ENCODE assay signal across 25 cellular contexts in genomic region chr6:128847481-128848168, GRCh38. TPM values are rescaled to one million over a fixed set of nuclear protein-coding genes. Genes with fewer than 3 reads are reported as not detected.
DNase-seq lines count a peak whose midpoint lies in the region; ATAC-seq, FAIRE-seq and TF ChIP-seq lines count a peak whose summit lies in the region.
"Had no signal": no experiment of that assay in that cellular context is flagged by ENCODE, and none has a peak within 500 bp of the region (broad histone marks: within the 10 kb centered on the region; RNA-seq: fewer than 3 reads in every experiment).

No MANE protein-coding gene starts in this region.

- H3K36me3 ChIP-seq in heart left ventricle (no peaks in the 10 kb centered on the region), HUES48 (ENCODE audit: control insufficient read depth, insufficient read depth, low read length) (no peaks in the 10 kb centered on the region), astrocyte (ENCODE audit: insufficient read depth, low read length) (no peaks in the 10 kb centered on the region), neural progenitor cell (no peaks in the 10 kb centered on the region), breast epithelium (no peaks in the 10 kb centered on the region), BE2C (no peaks in the 10 kb centered on the region; the same call in 1 of the 2 replicates)
- H3K36me3 ChIP-seq: MG63 had no signal

- 44 to 67% (median 57%) methylated on average over 1 of the region's 1 CpG for whole genome bisulfite sequencing in heart left ventricle, 4 donors

- FAIRE-seq in astrocyte (lab: Jason Lieb, UNC) = peak; percentile 63
- FAIRE-seq: GM19239 had no signal

- H3K27me3 ChIP-seq in heart left ventricle (no peaks in the 10 kb centered on the region), HUES48 (ENCODE audit: control insufficient read depth, insufficient read depth, low read length) (no peaks in the 10 kb centered on the region), astrocyte (ENCODE audit: insufficient read depth, low read length) (no peaks in the 10 kb centered on the region), neural progenitor cell (no peaks in the 10 kb centered on the region), breast epithelium (no peaks in the 10 kb centered on the region), BE2C (no peaks in the 10 kb centered on the region)
- H3K27me3 ChIP-seq: MG63 had no signal

- H3K4me1 Mint-ChIP-seq in astrocyte (ENCODE audit: low read depth, unreplicated experiment) (no peaks in the 10 kb centered on the region), neural progenitor cell (peaks cover 36% of the 10 kb centered on the region), nephron progenitor cell (no peaks in the 10 kb centered on the region)

- H2AFZ ChIP-seq in astrocyte (ENCODE audit: low read depth, low read length) (no peak overlapping the region), neural progenitor cell (replicated peaks) (no peak overlapping the region)
- H2AFZ ChIP-seq: PC-9 had no signal

- H3K4me2 ChIP-seq in astrocyte (ENCODE audit: low read length) (no peak overlapping the region), neural progenitor cell (peak overlapping the region; percentile 65)
- H3K4me2 ChIP-seq: PC-9 had no signal

- H3K9me3 Mint-ChIP-seq in astrocyte (ENCODE audit: unreplicated experiment) (no peaks in the 10 kb centered on the region), neural progenitor cell (peaks cover 10% of the 10 kb centered on the region), nephron progenitor cell (no peaks in the 10 kb centered on the region)
- H3K9me3 Mint-ChIP-seq: HFFc6 had no signal

- H4K20me1 ChIP-seq in astrocyte (ENCODE audit: insufficient read depth, low read length) = no peaks in the 10 kb centered on the region
- no peaks in the 10 kb centered on the region for H4K20me1 ChIP-seq in neural progenitor cell (ENCODE audit: low read depth)

- H3K4me3 Mint-ChIP-seq in astrocyte (ENCODE audit: unreplicated experiment) (no peak overlapping the region), neural progenitor cell (peak overlapping the region; percentile 59), nephron progenitor cell (no peak overlapping the region)
- H3K4me3 Mint-ChIP-seq: HFFc6 had no signal

- no peaks in the 10 kb centered on the region for H3K36me3 Mint-ChIP-seq in astrocyte (ENCODE audit: low read depth, unreplicated experiment)
- H3K36me3 Mint-ChIP-seq in neural progenitor cell = no peaks in the 10 kb centered on the region
- H3K36me3 Mint-ChIP-seq in nephron progenitor cell (ENCODE audit: low read depth) = no peaks in the 10 kb centered on the region

- H3K4me1 ChIP-seq in heart left ventricle (peaks cover 0 to 13% (median 0%) of the 10 kb centered on the region in 12 donors), HUES48 (ENCODE audit: control insufficient read depth, insufficient read depth, low read length) (peaks cover 15% of the 10 kb centered on the region), astrocyte (ENCODE audit: insufficient read depth, low read length) (no peaks in the 10 kb centered on the region), neural progenitor cell (peaks cover 36% of the 10 kb centered on the region), breast epithelium (no peaks in the 10 kb centered on the region), BE2C (no peaks in the 10 kb centered on the region)

- no peak for ATAC-seq in heart left ventricle
- ATAC-seq in Right ventricle myocardium superior (ENCODE audit: poor library complexity) = no peak

- H3K27ac Mint-ChIP-seq in astrocyte (ENCODE audit: unreplicated experiment) (no peak overlapping the region), neural progenitor cell (peak overlapping the region; percentile 100), nephron progenitor cell (no peak overlapping the region)
- H3K27ac Mint-ChIP-seq: HFFc6 had no signal

- no peak for DNase-seq in heart left ventricle
- DNase-seq in Right ventricle myocardium superior = no peak
- DNase-seq in astrocyte (ENCODE audit: low read depth) = no peak
- DNase-seq in neural progenitor cell (ENCODE audit: low spot score) = peak; percentile 31
- no peak for DNase-seq in breast epithelium (ENCODE audit: low spot score in 2 of 2)
- no peak for DNase-seq in nephron progenitor cell
- DNase-seq in BE2C = no peak
- DNase-seq: ACHN, Calu3, DMS153, DND-41, H7, HFFc6, IMR-90, KG1, MG63, NCI-H1105 treated with DMSO at 0.1 percent for 48 hours, NCI-H146, NCI-H1930, NCI-H2107, PC-9, SHP77 had no signal

- H3K4me3 ChIP-seq in heart left ventricle (no peak overlapping the region), HUES48 (ENCODE audit: low read depth, low read length) (no peak overlapping the region), astrocyte (ENCODE audit: insufficient read depth, low read depth, low read length) (no peak overlapping the region), neural progenitor cell (peak overlapping the region; percentile 14), breast epithelium (no peak overlapping the region), BE2C (ENCODE audit: low read depth, low read length) (no peak overlapping the region)
- H3K4me3 ChIP-seq: MG63, PC-9 had no signal

- no peaks in the 10 kb centered on the region for H3K79me2 ChIP-seq in astrocyte (ENCODE audit: insufficient read depth, low read length)
- H3K79me2 ChIP-seq in neural progenitor cell (ENCODE audit: low read depth) = no peaks in the 10 kb centered on the region

- H3K9ac ChIP-seq in HUES48 (ENCODE audit: low read depth, low read length) (no peak overlapping the region), astrocyte (ENCODE audit: low read length) (no peak overlapping the region), neural progenitor cell (no peak overlapping the region)

- peak overlapping the region in 10 of 12 donors; percentile 11 to 89 (median 72) for H3K27ac ChIP-seq in heart left ventricle
- peak overlapping the region; percentile 7 for H3K27ac ChIP-seq in HUES48 (ENCODE audit: low read depth, low read length)
- no peak overlapping the region for H3K27ac ChIP-seq in astrocyte (ENCODE audit: low read depth, low read length)
- H3K27ac ChIP-seq in neural progenitor cell = peak overlapping the region; percentile 59
- H3K27ac ChIP-seq in breast epithelium = no peak overlapping the region
- H3K27ac ChIP-seq: 22Rv1, PC-9 had no signal

- no peak for TF ChIP-seq POLR2A in heart left ventricle (IDR thresholded peaks at IDR 0.05)
- TF ChIP-seq POLR2A in breast epithelium (IDR thresholded peaks at IDR 0.05) = no peak

- intact Hi-C loops in heart left ventricle (cut with DNase I) = no loop called here
- intact Hi-C loops in Right ventricle myocardium superior (cut with DNase I) = no loop called here
- intact Hi-C loops in breast epithelium (cut with DNase I; ENCODE audit: low total_unique reads) = no loop called here

- TF ChIP-seq CTCF in heart left ventricle (IDR thresholded peaks at IDR 0.05) (no peak), astrocyte (IDR thresholded peaks at IDR 0.05; ENCODE audit: insufficient read depth, low read depth, low read length) (no peak), neural progenitor cell (IDR thresholded peaks at IDR 0.05) (no peak), breast epithelium (IDR thresholded peaks at IDR 0.05) (no peak), nephron progenitor cell (IDR thresholded peaks at IDR 0.05) (no peak), BE2C (IDR thresholded peaks at IDR 0.05; ENCODE audit: low read depth, low read length) (no peak)

- no peaks in the 10 kb centered on the region for H3K9me3 ChIP-seq in heart left ventricle
- H3K9me3 ChIP-seq in HUES48 (ENCODE audit: control insufficient read depth, insufficient read depth, low read length) = no peaks in the 10 kb centered on the region
- no peaks in the 10 kb centered on the region for H3K9me3 ChIP-seq in astrocyte (ENCODE audit: insufficient read depth, low read depth, low read length)
- H3K9me3 ChIP-seq in neural progenitor cell (ENCODE audit: low read depth) = no peaks in the 10 kb centered on the region
- no peaks in the 10 kb centered on the region for H3K9me3 ChIP-seq in breast epithelium
- no peaks in the 10 kb centered on the region for H3K9me3 ChIP-seq in BE2C
- H3K9me3 ChIP-seq: MG63 had no signal

- peaks cover 27% of the 10 kb centered on the region for H3F3A ChIP-seq in neural progenitor cell (ENCODE audit: low read depth)

- H3K27me3 Mint-ChIP-seq in astrocyte (ENCODE audit: low read depth, unreplicated experiment) (peaks cover 3% of the 10 kb centered on the region), neural progenitor cell (ENCODE audit: insufficient read depth, low read depth) (peaks cover 6% of the 10 kb centered on the region), nephron progenitor cell (ENCODE audit: low read depth, poor library complexity) (peaks cover 6% of the 10 kb centered on the region)

RNA-seq across cellular contexts. Expression of gene LAMA2, which starts 35.3 kb away (rescaled TPM):
- total RNA-seq in heart left ventricle = 100 to 1,000 TPM; 156 to 299 (median 207) TPM
- polyA plus RNA-seq in heart left ventricle = 10 to 100 TPM; 34.8 to 85.0 TPM
- total RNA-seq in Right ventricle myocardium superior = 115 TPM
- 1.7 and 1.8 TPM in 2 replicates for total RNA-seq in astrocyte
- total RNA-seq in neural progenitor cell (ENCODE audit: low replicate concordance) = 0.68 and 1.5 TPM in 2 replicates
- 100 to 1,000 TPM; 116 to 293 (median 118) TPM for total RNA-seq in breast epithelium
- polyA plus RNA-seq in BE2C (2012; ENCODE audit: insufficient read depth, insufficient read length, low read depth) = 0.42 TPM

Comparison
In these comparisons a context has a peak if more than half of its experiments do, and no peak if none do; other contexts are left out.
1. H3K27ac ChIP-seq: peak in heart left ventricle (10 of 12), HUES48 (single experiment) and neural progenitor cell (single experiment); none in astrocyte (single experiment) and breast epithelium (0 of 2).
2. RNA of gene LAMA2, which starts 35.3 kb away (total RNA-seq): 156 to 299 TPM in heart left ventricle, 116 to 293 TPM in breast epithelium and 115 TPM in Right ventricle myocardium superior (single experiment); 1.7 to 1.8 TPM in astrocyte and 0.68 to 1.5 TPM in neural progenitor cell; every median in the first group is over 10 times any median in the second.